Comparison of ENCODE assay signal across 8 cellular contexts in genomic region chr13:95834134-95834765, GRCh38.
DNase-seq lines count a peak whose midpoint lies in the region; ATAC-seq and TF ChIP-seq lines count a peak whose summit lies in the region.

No MANE protein-coding gene starts in this region.

- H3K27me3 ChIP-seq in fibroblast of lung (ENCODE audit: control insufficient read depth, insufficient read depth, low read length) (no peaks in the 10 kb centered on the region), neural cell (ENCODE audit: insufficient read depth, low read depth, low read length) (no peaks in the 10 kb centered on the region)

- H3K9ac ChIP-seq in fibroblast of lung (ENCODE audit: insufficient read depth, low read length) (no peak overlapping the region), neural cell (ENCODE audit: low read length) (no peak overlapping the region)

- H3K9me3 ChIP-seq in fibroblast of lung (ENCODE audit: control insufficient read depth, insufficient read depth, low read depth, low read length) = no peaks in the 10 kb centered on the region
- H3K9me3 ChIP-seq in neural cell (ENCODE audit: low read length) = no peaks in the 10 kb centered on the region

- peak; percentile 93 for TF ChIP-seq RAD21 in neural cell (conservative IDR thresholded peaks at IDR 0.05)

- TF ChIP-seq CTCF in fibroblast of lung (conservative IDR thresholded peaks at IDR 0.05 in 1 of 2, IDR thresholded peaks at IDR 0.05 in 1 of 2; ENCODE audit: low read depth in 1 of 2, low read length in 2 of 2) (peak; percentile 89 to 96), neural cell (IDR thresholded peaks at IDR 0.05; ENCODE audit: poor library complexity, severe bottlenecking) (peak; percentile 92)

- peak; percentile 93 for ATAC-seq in GM19463 (IDR thresholded peaks at IDR 0.05; ENCODE audit: unreplicated experiment)
- ATAC-seq in stimulated activated naive CD8-positive, alpha-beta T cell treated with anti-CD3 and anti-CD28 coated beads, Interleukin-15, amount 100 ng/mL, for 72 hours = peak; percentile 66

- H3K27me3 Mint-ChIP-seq in stimulated activated naive CD8-positive, alpha-beta T cell treated with anti-CD3 and anti-CD28 coated beads, Interleukin-15, amount 100 ng/mL, for 72 hours = peaks cover 11% of the 10 kb centered on the region

- DNase-seq in Caki2 (ENCODE audit: low read depth) (peak; percentile 35), HK-2 (ENCODE audit: unreplicated experiment) (peak; percentile 58), OCI-M1 (lab: John Stamatoyannopoulos, UW) (peak; percentile 84), fibroblast of lung (ENCODE audit: low read depth in 2 of 2) (peak; percentile 40 to 69)
- DNase-seq in activated T-cell treated with anti-CD3 and anti-CD28 coated beads, Interleukin-2, amount 50 U/mL, for 1 hour = peak; percentile 68
- DNase-seq in stimulated activated naive CD8-positive, alpha-beta T cell treated with anti-CD3 and anti-CD28 coated beads, Interleukin-15, amount 100 ng/mL, for 72 hours = peak; percentile 51 to 64

- no peak overlapping the region for H3K4me3 Mint-ChIP-seq in stimulated activated naive CD8-positive, alpha-beta T cell treated with anti-CD3 and anti-CD28 coated beads, Interleukin-15, amount 100 ng/mL, for 72 hours

- H3K27ac Mint-ChIP-seq in stimulated activated naive CD8-positive, alpha-beta T cell treated with anti-CD3 and anti-CD28 coated beads, Interleukin-15, amount 100 ng/mL, for 72 hours = no peak overlapping the region

- H3K4me1 Mint-ChIP-seq in stimulated activated naive CD8-positive, alpha-beta T cell treated with anti-CD3 and anti-CD28 coated beads, Interleukin-15, amount 100 ng/mL, for 72 hours = no peaks in the 10 kb centered on the region

- H4K20me1 ChIP-seq in fibroblast of lung (ENCODE audit: control insufficient read depth, extremely low read depth, insufficient read depth, low read length) (no peaks in the 10 kb centered on the region), neural cell (ENCODE audit: insufficient read depth) (no peaks in the 10 kb centered on the region)

- H3K4me3 ChIP-seq in fibroblast of lung (replicated peaks in 1 of 4; ENCODE audit: control extremely low read depth in 1 of 4, insufficient read depth in 1 of 4, low read depth in 3 of 4, low read length in 4 of 4) = no peak overlapping the region
- no peak overlapping the region for H3K4me3 ChIP-seq in neural cell (ENCODE audit: low read length)

- H3F3A ChIP-seq in neural cell (ENCODE audit: insufficient read depth, low read length, poor library complexity, severe bottlenecking) = no peaks in the 10 kb centered on the region

- no peak overlapping the region for H3K27ac ChIP-seq in fibroblast of lung (ENCODE audit: insufficient read depth, low read length)
- H3K27ac ChIP-seq in neural cell (ENCODE audit: low read length) = no peak overlapping the region

- no peaks in the 10 kb centered on the region for H3K4me1 ChIP-seq in fibroblast of lung (ENCODE audit: control insufficient read depth, extremely low read depth, insufficient read depth, low read length)

- no peak for TF ChIP-seq EP300 in neural cell (conservative IDR thresholded peaks at IDR 0.05; ENCODE audit: poor library complexity, severe bottlenecking)

- H3K9me3 Mint-ChIP-seq in stimulated activated naive CD8-positive, alpha-beta T cell treated with anti-CD3 and anti-CD28 coated beads, Interleukin-15, amount 100 ng/mL, for 72 hours = no peaks in the 10 kb centered on the region

- H3K4me2 ChIP-seq in fibroblast of lung (ENCODE audit: extremely low read depth, insufficient read depth, low read length) (no peak overlapping the region), neural cell (ENCODE audit: low read length) (no peak overlapping the region)

- H2AFZ ChIP-seq in fibroblast of lung (ENCODE audit: low read length) (no peak overlapping the region), neural cell (ENCODE audit: low read depth, low read length) (peak overlapping the region; percentile 15)

- no peaks in the 10 kb centered on the region for H3K36me3 ChIP-seq in fibroblast of lung (ENCODE audit: control insufficient read depth, insufficient read depth, low read length)
- no peaks in the 10 kb centered on the region for H3K36me3 ChIP-seq in neural cell (ENCODE audit: insufficient read depth, low read length)

- no peaks in the 10 kb centered on the region for H3K79me2 ChIP-seq in fibroblast of lung (ENCODE audit: control insufficient read depth, insufficient read depth, low read length)
- no peaks in the 10 kb centered on the region for H3K79me2 ChIP-seq in neural cell (replicated peaks; ENCODE audit: insufficient read depth, low read length)

- in situ Hi-C loops in Caki2 (cut with HindIII; ENCODE audit: low pct_unique_long_range_greater_than_20kb, low sequenced_read_pairs) = no loop called here

- H3K9me2 ChIP-seq in neural cell (ENCODE audit: insufficient read depth, low read length) = no peaks in the 10 kb centered on the region

TF ChIP-seq in neural cell, 6 proteins besides CTCF, POLR2A, EP300 and RAD21:
- TF ChIP-seq REST (IDR thresholded peaks at IDR 0.05; ENCODE audit: borderline replicate concordance) (no peak), SMC3 (conservative IDR thresholded peaks at IDR 0.05; ENCODE audit: poor library complexity) (peak; percentile 92), EZH2 (IDR thresholded peaks at IDR 0.05; ENCODE audit: borderline replicate concordance, insufficient read depth, low read length, poor library complexity, severe bottlenecking) (no peak)
